21 cellular contexts compared by ENCODE assay signal in genomic region chr3:100155590-100155989, GRCh38. TPM values are rescaled to one million over a fixed set of nuclear protein-coding genes. Genes with fewer than 3 reads are reported as not detected.
"Had no signal": no experiment of that assay in that cellular context is flagged by ENCODE, and none has a peak within 500 bp of the region (broad histone marks: within the 10 kb centered on the region; RNA-seq: fewer than 3 reads in every experiment).

No MANE protein-coding gene starts in this region.

- H3K27ac ChIP-seq: RWPE1 had no signal

- DNase-seq: NCI-H1048, NCI-H1105, NCI-H1417, NCI-H1436 treated with DMSO at 0.1 percent for 48 hours, NCI-H1694, NCI-H187 treated with DMSO at 0.1 percent for 48 hours, NCI-H2029 treated with DMSO at 0.1 percent for 48 hours, NCI-H2107, NCI-H2171, NCI-H446, NCI-H510A, NCI-H524 treated with DMSO at 0.1 percent for 48 hours, NCI-H69, NCI-H774, PC-3, SHP77 had no signal

- H3K27me3 Mint-ChIP-seq: IgD-negative memory B cell had no signal

- H3K4me3 Mint-ChIP-seq: IgD-negative memory B cell had no signal

- H3K27ac Mint-ChIP-seq: IgD-negative memory B cell had no signal

- H3K4me1 Mint-ChIP-seq: IgD-negative memory B cell had no signal

- ATAC-seq: Panc1, PC-3 had no signal

RNA-seq across cellular contexts. Expression of gene FILIP1L, which starts 41.3 kb away (rescaled TPM):
- total RNA-seq: HT1080, PC-3, SK-MEL-5 had no signal
